Comparison of ENCODE assay signal across 24 cellular contexts in the genomic region with DNA sequence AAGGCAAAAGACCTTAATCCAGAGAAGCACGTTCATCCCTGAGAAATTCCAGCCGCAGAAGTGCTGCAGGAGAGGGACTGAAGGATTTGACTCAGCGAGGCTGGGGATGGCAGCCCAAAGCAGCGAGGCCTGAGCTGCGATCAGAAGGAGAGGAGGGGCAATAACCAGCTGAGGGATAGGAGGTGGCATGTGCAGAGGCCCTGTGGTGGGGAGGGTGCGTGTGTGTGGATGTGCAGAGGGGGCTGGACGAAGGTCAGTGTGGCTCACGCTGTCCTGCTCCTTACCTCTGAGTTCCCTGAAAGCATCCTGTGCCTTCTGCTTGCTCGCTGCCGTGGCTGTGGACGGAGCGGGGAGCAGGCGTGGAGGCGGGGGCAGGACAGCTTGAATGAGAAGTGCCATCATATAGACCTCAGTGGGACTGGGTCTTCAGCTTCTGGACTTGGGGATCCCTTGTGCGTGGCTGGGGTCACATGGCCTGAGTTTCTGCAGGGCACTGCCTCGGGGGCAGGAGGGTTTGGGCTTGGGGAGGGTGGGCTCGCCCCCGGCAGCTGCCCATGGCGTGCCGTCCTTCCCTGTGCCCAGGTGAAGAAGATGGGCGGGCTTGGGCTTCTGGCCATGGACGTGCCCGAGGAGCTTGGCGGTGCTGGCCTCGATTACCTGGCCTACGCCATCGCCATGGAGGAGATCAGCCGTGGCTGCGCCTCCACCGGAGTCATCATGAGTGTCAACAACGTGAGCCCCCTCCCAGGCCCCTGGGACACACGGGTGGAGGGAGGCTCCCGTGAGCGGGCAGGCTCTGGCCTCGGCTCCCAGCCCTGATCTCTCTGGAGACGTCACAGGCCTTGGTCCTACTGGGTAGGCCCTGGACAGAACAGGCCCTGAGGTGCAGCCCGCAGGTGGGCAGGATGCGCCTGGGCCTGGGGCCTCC.
"Had no signal": no experiment of that assay in that cellular context is flagged by ENCODE, and none has a peak within 500 bp of the region (broad histone marks: within the 10 kb centered on the region; RNA-seq: fewer than 3 reads in every experiment).

No MANE protein-coding gene starts in this region.

- H3K27ac Mint-ChIP-seq: activated CD4-positive, alpha-beta memory T cell treated with anti-CD3 and anti-CD28 coated beads, Interleukin-2, amount 10 ng/mL, durations not matched to agents 7 days and 5 days; activated CD8-positive, alpha-beta memory T cell treated with anti-CD3 and anti-CD28 coated beads, Interleukin-2, amount 10 ng/mL, durations not matched to agents 7 days and 5 days; activated T-helper 17 cell treated with anti-CD3 and anti-CD28 coated beads, Interleukin-2, amount 50 U/mL, for 72 hours; immature natural killer cell; T-cell; type B pancreatic cell had no signal

- H3K9me3 Mint-ChIP-seq: activated CD4-positive, alpha-beta memory T cell treated with anti-CD3 and anti-CD28 coated beads, Interleukin-2, amount 10 ng/mL, durations not matched to agents 7 days and 5 days; activated T-helper 17 cell treated with anti-CD3 and anti-CD28 coated beads, Interleukin-2, amount 50 U/mL, for 72 hours; immature natural killer cell; naive thymus-derived CD8-positive, alpha-beta T cell; T-cell; type B pancreatic cell had no signal

- H3K4me3 ChIP-seq: esophagus squamous epithelium, heart right ventricle, testis had no signal

- H3K4me3 Mint-ChIP-seq: activated CD4-positive, alpha-beta memory T cell treated with anti-CD3 and anti-CD28 coated beads, Interleukin-2, amount 10 ng/mL, durations not matched to agents 7 days and 5 days; activated CD8-positive, alpha-beta memory T cell treated with anti-CD3 and anti-CD28 coated beads, Interleukin-2, amount 10 ng/mL, durations not matched to agents 7 days and 5 days; activated T-helper 17 cell treated with anti-CD3 and anti-CD28 coated beads, Interleukin-2, amount 50 U/mL, for 72 hours; immature natural killer cell; naive thymus-derived CD8-positive, alpha-beta T cell; T-cell; type B pancreatic cell had no signal

- H3K27me3 ChIP-seq: esophagus squamous epithelium, heart right ventricle, testis had no signal

- DNase-seq: activated CD4-positive, alpha-beta memory T cell treated with anti-CD3 and anti-CD28 coated beads, Interleukin-2, amount 10 ng/mL, durations not matched to agents 7 days and 5 days; activated CD4-positive, alpha-beta T cell treated with anti-CD3 and anti-CD28 coated beads for 48 hours; activated CD4-positive, CD25-positive, alpha-beta regulatory T cell; activated CD8-positive, alpha-beta memory T cell treated with anti-CD3 and anti-CD28 coated beads, Interleukin-2, amount 10 ng/mL, durations not matched to agents 7 days and 5 days; activated naive CD4-positive, alpha-beta T cell; anterior cingulate cortex; dermis blood vessel endothelial cell; effector memory CD4-positive, alpha-beta T cell; esophagus squamous epithelium; heart right ventricle; immature natural killer cell; kidney glomerular epithelial cell; mesendoderm; naive thymus-derived CD8-positive, alpha-beta T cell; retina; SK-N-SH; stimulated activated CD4-positive, alpha-beta T cell treated with anti-CD3 and anti-CD28 coated beads, Interleukin-15, amount 100 ng/mL, for 24 hours; stimulated activated CD4-positive, alpha-beta T cell treated with anti-CD3 and anti-CD28 coated beads, Interleukin-2, amount 100 ng/mL, for 48 hours; T-cell; T-helper 9 cell; testis had no signal

- H3K27me3 Mint-ChIP-seq: activated CD4-positive, alpha-beta memory T cell treated with anti-CD3 and anti-CD28 coated beads, Interleukin-2, amount 10 ng/mL, durations not matched to agents 7 days and 5 days; activated CD8-positive, alpha-beta memory T cell treated with anti-CD3 and anti-CD28 coated beads, Interleukin-2, amount 10 ng/mL, durations not matched to agents 7 days and 5 days; activated T-helper 17 cell treated with anti-CD3 and anti-CD28 coated beads, Interleukin-2, amount 50 U/mL, for 72 hours; naive thymus-derived CD8-positive, alpha-beta T cell; T-cell; type B pancreatic cell had no signal

- ATAC-seq: activated CD8-positive, alpha-beta memory T cell treated with anti-CD3 and anti-CD28 coated beads, Interleukin-2, amount 10 ng/mL, durations not matched to agents 7 days and 5 days; activated T-helper 17 cell treated with anti-CD3 and anti-CD28 coated beads, Interleukin-2, amount 50 U/mL, for 72 hours; naive thymus-derived CD8-positive, alpha-beta T cell; T-cell had no signal

- FAIRE-seq: bronchial epithelial cell had no signal

- H3K9me3 ChIP-seq: esophagus squamous epithelium, heart right ventricle, SK-N-SH, testis had no signal

- H3K4me2 ChIP-seq: SK-N-SH had no signal

- H3K4me1 Mint-ChIP-seq: activated CD4-positive, alpha-beta memory T cell treated with anti-CD3 and anti-CD28 coated beads, Interleukin-2, amount 10 ng/mL, durations not matched to agents 7 days and 5 days; activated CD8-positive, alpha-beta memory T cell treated with anti-CD3 and anti-CD28 coated beads, Interleukin-2, amount 10 ng/mL, durations not matched to agents 7 days and 5 days; activated T-helper 17 cell treated with anti-CD3 and anti-CD28 coated beads, Interleukin-2, amount 50 U/mL, for 72 hours; immature natural killer cell; naive thymus-derived CD8-positive, alpha-beta T cell had no signal

- H3K9ac ChIP-seq: SK-N-SH had no signal

- H3K4me1 ChIP-seq: esophagus squamous epithelium, heart right ventricle, testis had no signal

- H3K27ac ChIP-seq: esophagus squamous epithelium, heart right ventricle, testis had no signal
